13 cellular contexts compared by ENCODE assay signal in the genomic region with DNA sequence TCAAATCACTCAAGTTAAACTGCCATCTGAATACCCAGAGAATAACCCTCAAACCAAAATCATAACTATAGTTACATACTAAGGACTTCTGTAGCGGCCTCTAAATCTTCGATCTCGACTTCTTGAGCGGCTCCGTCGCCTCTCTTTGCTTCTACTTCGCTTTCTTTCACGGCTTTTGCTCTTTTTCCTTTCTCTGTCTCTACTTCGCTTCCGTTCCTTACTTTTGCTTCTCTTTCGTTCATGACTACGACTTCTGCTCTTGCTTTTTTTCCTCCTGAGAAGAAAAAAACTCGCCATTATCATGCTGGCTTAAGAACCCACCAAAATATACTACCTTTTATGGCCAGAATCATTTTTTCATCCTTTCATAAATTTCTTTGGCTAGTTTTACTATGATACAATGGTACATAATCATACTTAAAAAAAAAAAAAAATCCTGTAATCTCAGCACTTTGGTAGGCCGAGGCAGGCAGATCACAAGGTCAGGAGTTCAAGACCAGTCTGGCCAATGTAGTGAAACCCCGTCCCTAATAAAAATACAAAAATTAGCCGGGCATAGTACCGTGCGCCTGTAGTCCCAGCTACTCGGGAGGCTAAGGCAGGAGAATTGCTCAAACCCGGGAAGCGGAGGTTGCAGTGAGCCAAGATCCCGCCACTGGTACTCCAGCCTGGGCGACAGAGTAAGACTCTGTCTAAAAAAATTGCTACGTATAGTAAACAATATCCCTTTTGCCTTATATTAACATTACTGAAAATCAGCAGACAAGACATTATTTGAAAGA. TPM values are rescaled to one million over a fixed set of nuclear protein-coding genes. Genes with fewer than 3 reads are reported as not detected.
DNase-seq lines count a peak whose midpoint lies in the region; ATAC-seq, FAIRE-seq and TF ChIP-seq lines count a peak whose summit lies in the region.
"Had no signal": no experiment of that assay in that cellular context is flagged by ENCODE, and none has a peak within 500 bp of the region (broad histone marks: within the 10 kb centered on the region; RNA-seq: fewer than 3 reads in every experiment).

No MANE protein-coding gene starts in this region.

- no peaks in the 10 kb centered on the region for H3K27me3 ChIP-seq in CD8-positive, alpha-beta T cell (ENCODE audit: insufficient read depth, low read length)

- CTCF ChIA-PET in A549 (lab: Yijun Ruan, JAX), result interaction anchor here (0.6 to 2.7 kb wide), 3 partner anchors 137 to 223 kb away, joined by 3 to 11 read pairs (median 4); partner anchors contain the start of gene SCAND1
- CTCF ChIA-PET in CD8-positive, alpha-beta T cell (lab: Charles Lee), result interaction anchor here (1.6 kb wide), 1 partner anchor 7 kb away, joined by 4 read pairs; no protein-coding TSS in a partner anchor

- H3K4me3 ChIP-seq in A549, result no peak overlapping the region
- no peak overlapping the region for H3K4me3 ChIP-seq in CD8-positive, alpha-beta T cell (ENCODE audit: low read depth, low read length)

- H3K9me3 Mint-ChIP-seq in CD8-positive, alpha-beta T cell, result no peaks in the 10 kb centered on the region
- H3K9me3 Mint-ChIP-seq in activated naive CD8-positive, alpha-beta T cell treated with anti-CD3 and anti-CD28 coated beads for 36 hours, result no peaks in the 10 kb centered on the region
- no peaks in the 10 kb centered on the region for H3K9me3 Mint-ChIP-seq in naive thymus-derived CD8-positive, alpha-beta T cell

- TF ChIP-seq CTCF in A549 (IDR thresholded peaks at IDR 0.05), result no peak
- TF ChIP-seq CTCF in CD8-positive, alpha-beta T cell (IDR thresholded peaks at IDR 0.05), result no peak

- H3K4me3 Mint-ChIP-seq in CD8-positive, alpha-beta T cell, result peak overlapping the region; percentile 65
- H3K4me3 Mint-ChIP-seq in activated naive CD8-positive, alpha-beta T cell treated with anti-CD3 and anti-CD28 coated beads for 36 hours, result peak overlapping the region; percentile 12
- H3K4me3 Mint-ChIP-seq in naive thymus-derived CD8-positive, alpha-beta T cell, result peak overlapping the region; percentile 24 to 74 (median 38)
- H3K4me3 Mint-ChIP-seq: B cell had no signal

- H3K36me3 Mint-ChIP-seq in CD8-positive, alpha-beta T cell, result peaks cover 87% of the 10 kb centered on the region
- peaks cover 38% of the 10 kb centered on the region for H3K36me3 Mint-ChIP-seq in activated naive CD8-positive, alpha-beta T cell treated with anti-CD3 and anti-CD28 coated beads for 36 hours
- peaks cover 10 to 96% (median 35%) of the 10 kb centered on the region in 3 donors for H3K36me3 Mint-ChIP-seq in naive thymus-derived CD8-positive, alpha-beta T cell

- no peaks in the 10 kb centered on the region for H3K27me3 Mint-ChIP-seq in CD8-positive, alpha-beta T cell (ENCODE audit: low read depth)
- H3K27me3 Mint-ChIP-seq in activated naive CD8-positive, alpha-beta T cell treated with anti-CD3 and anti-CD28 coated beads for 36 hours, result peaks cover 3% of the 10 kb centered on the region
- H3K27me3 Mint-ChIP-seq in naive thymus-derived CD8-positive, alpha-beta T cell, result no peaks in the 10 kb centered on the region
- H3K27me3 Mint-ChIP-seq: B cell had no signal

- WGBS in A549 (ENCODE audit: missing lambda C conversion rate), result 89% methylated on average over 24 of the region's 24 CpGs

- H3K4me2 ChIP-seq in A549, result peak overlapping the region; percentile 27; the same call in 2 of the 3 replicates

- POLR2A ChIA-PET in A549 (lab: Yijun Ruan, JAX), result interaction anchor here (0.7 to 4.0 kb wide), 3 partner anchors 10 to 152 kb away, joined by 3 to 38 read pairs (median 11); partner anchors contain the start of gene RBM39
- POLR2A ChIA-PET in CD8-positive, alpha-beta T cell (lab: Charles Lee), result interaction anchor here (2.4 kb wide), 1 partner anchor 10 kb away, joined by 10 read pairs; the partner anchor contains the start of gene RBM39
- POLR2A ChIA-PET in naive thymus-derived CD8-positive, alpha-beta T cell (lab: Charles Lee), result interaction anchor here (1.7 to 1.8 kb wide), 2 partner anchors 10 kb away, joined by 8 read pairs; partner anchors contain the start of gene RBM39

- H3K9me3 ChIP-seq in A549, result no peaks in the 10 kb centered on the region
- H3K9me3 ChIP-seq in CD8-positive, alpha-beta T cell (ENCODE audit: low read length), result no peaks in the 10 kb centered on the region

- H3K27ac ChIP-seq in A549, result no peak overlapping the region
- H3K27ac ChIP-seq in CD8-positive, alpha-beta T cell (ENCODE audit: low read depth, low read length), result no peak overlapping the region

- H3K4me1 Mint-ChIP-seq in CD8-positive, alpha-beta T cell (ENCODE audit: low read depth), result peaks cover 68% of the 10 kb centered on the region
- H3K4me1 Mint-ChIP-seq in activated naive CD8-positive, alpha-beta T cell treated with anti-CD3 and anti-CD28 coated beads for 36 hours, result peaks cover 52% of the 10 kb centered on the region
- H3K4me1 Mint-ChIP-seq in naive thymus-derived CD8-positive, alpha-beta T cell, result peaks cover 15 to 74% (median 59%) of the 10 kb centered on the region in 4 donors

- no peak for TF ChIP-seq RAD21 in A549 (conservative IDR thresholded peaks at IDR 0.05 in 1 of 2, IDR thresholded peaks at IDR 0.05 in 1 of 2)

- DNase-seq in A549 (ENCODE audit: low read depth in 1 of 2, low spot score in 1 of 2), result no peak
- no peak for DNase-seq in CD8-positive, alpha-beta T cell
- DNase-seq in activated naive CD8-positive, alpha-beta T cell treated with anti-CD3 and anti-CD28 coated beads for 36 hours, result no peak
- peak in 1 of 10 donors; percentile 2 for DNase-seq in naive thymus-derived CD8-positive, alpha-beta T cell
- DNase-seq in DMS153 treated with DMSO at 0.1 percent for 48 hours (lab: John Stamatoyannopoulos, UW; ENCODE audit: unreplicated experiment), result no peak
- DNase-seq in NCI-H1105 (lab: John Stamatoyannopoulos, UW), result no peak
- DNase-seq: effector CD4-positive, alpha-beta T cell; NCI-H187; NCI-H510A; SIG-M5 had no signal

- peaks cover 84% of the 10 kb centered on the region for H3K36me3 ChIP-seq in CD8-positive, alpha-beta T cell (ENCODE audit: insufficient read depth, low read length)

- TF ChIP-seq POLR2A in A549 (IDR thresholded peaks at IDR 0.05; ENCODE audit: low read length), result no peak

- no peak for ATAC-seq in A549
- no peak for ATAC-seq in CD8-positive, alpha-beta T cell
- ATAC-seq in naive thymus-derived CD8-positive, alpha-beta T cell, result no peak
- no peak for ATAC-seq in HG03039 (IDR thresholded peaks at IDR 0.05; ENCODE audit: unreplicated experiment)

- no peak overlapping the region for H3K27ac Mint-ChIP-seq in CD8-positive, alpha-beta T cell
- peak overlapping the region; percentile 4 for H3K27ac Mint-ChIP-seq in activated naive CD8-positive, alpha-beta T cell treated with anti-CD3 and anti-CD28 coated beads for 36 hours
- peak overlapping the region in 8 of 10 donors; percentile 8 to 87 (median 62) for H3K27ac Mint-ChIP-seq in naive thymus-derived CD8-positive, alpha-beta T cell
- H3K27ac Mint-ChIP-seq: B cell had no signal

- intact Hi-C loops in CD8-positive, alpha-beta T cell (cut with DNase I, micrococcal nuclease), result loop anchor here in 1 of 2 experiments (2.0 kb wide), 1 partner anchor 21 kb away; no protein-coding TSS in a partner anchor

- peaks cover 59% of the 10 kb centered on the region for H3K4me1 ChIP-seq in A549
- H3K4me1 ChIP-seq in CD8-positive, alpha-beta T cell (ENCODE audit: insufficient read depth, low read length), result peaks cover 73% of the 10 kb centered on the region

- no peak for FAIRE-seq in A549 (lab: Jason Lieb, UNC)
- FAIRE-seq: bronchial epithelial cell had no signal

- no peak for TF ChIP-seq EP300 in A549 (IDR thresholded peaks at IDR 0.05)

RNA-seq across cellular contexts. Expression of gene RBM39, which starts 10.0 kb away (rescaled TPM):
- polyA plus RNA-seq in A549 (2011; rRNA removed), result 127 and 264 TPM in 2 replicates
- polyA plus RNA-seq in A549 (2012; cell fraction: cytosol; rRNA removed), result 38.9 and 39.1 TPM in 2 replicates
- polyA plus RNA-seq in A549 (2012; cell fraction: nucleus; rRNA removed), result 84.4 and 148 TPM in 2 replicates
- 199 to 212 TPM (median 201 TPM) in 3 replicates for polyA plus RNA-seq in A549 (2017; fragmentation: RNase III; extraction: RNeasy Plus Mini Kit Qiagen cat#74134 plus additional on column Dnase treatment)
- 104 and 116 TPM in 2 replicates for polyA minus RNA-seq in A549 (2011; rRNA and poly(A)+ RNA removed)
- total RNA-seq in CD8-positive, alpha-beta T cell, result 1,000 to 10,000 TPM; 1,168 to 1,202 TPM
- 100 to 1,000 TPM; 330 to 349 TPM for total RNA-seq in activated naive CD8-positive, alpha-beta T cell treated with anti-CD3 and anti-CD28 coated beads for 36 hours
- total RNA-seq in naive thymus-derived CD8-positive, alpha-beta T cell, result 100 to 1,000 TPM; 687 to 713 TPM
- polyA plus RNA-seq in naive thymus-derived CD8-positive, alpha-beta T cell, result 100 to 1,000 TPM; 110 to 134 (median 112) TPM

RNA-seq across cellular contexts. Expression of gene ROMO1, which starts 32.8 kb away (rescaled TPM):
- polyA plus RNA-seq in A549 (2011; rRNA removed) (201 and 204 TPM in 2 replicates), A549 (2017; fragmentation: RNase III; extraction: RNeasy Plus Mini Kit Qiagen cat#74134 plus additional on column Dnase treatment) (365 to 430 TPM (median 425 TPM) in 3 replicates)
- polyA plus RNA-seq in A549 (2012; cell fraction: cytosol; rRNA removed), result 974 and 1,231 TPM in 2 replicates
- 655 and 1,009 TPM in 2 replicates for polyA plus RNA-seq in A549 (2012; cell fraction: nucleus; rRNA removed)
- polyA minus RNA-seq in A549 (2011; rRNA and poly(A)+ RNA removed), result 20.8 and 23.3 TPM in 2 replicates
- total RNA-seq in CD8-positive, alpha-beta T cell, result 10 to 100 TPM; 39.2 to 43.8 TPM
- total RNA-seq in activated naive CD8-positive, alpha-beta T cell treated with anti-CD3 and anti-CD28 coated beads for 36 hours, result 100 to 1,000 TPM; 121 to 137 TPM
- total RNA-seq in naive thymus-derived CD8-positive, alpha-beta T cell, result 10 to 100 TPM; 39.7 to 40.3 TPM
- 100 to 1,000 TPM; 305 to 421 (median 381) TPM for polyA plus RNA-seq in naive thymus-derived CD8-positive, alpha-beta T cell

RNA-seq across cellular contexts. Expression of gene NFS1, which starts 32.9 kb away (rescaled TPM):
- polyA plus RNA-seq in A549 (2011; rRNA removed), result 50.5 and 72.0 TPM in 2 replicates
- 69.8 and 103 TPM in 2 replicates for polyA plus RNA-seq in A549 (2012; cell fraction: cytosol; rRNA removed)
- 47.8 and 55.9 TPM in 2 replicates for polyA plus RNA-seq in A549 (2012; cell fraction: nucleus; rRNA removed)
- 39.2 to 44.0 TPM (median 39.5 TPM) in 3 replicates for polyA plus RNA-seq in A549 (2017; fragmentation: RNase III; extraction: RNeasy Plus Mini Kit Qiagen cat#74134 plus additional on column Dnase treatment)
- 29.8 and 35.3 TPM in 2 replicates for polyA minus RNA-seq in A549 (2011; rRNA and poly(A)+ RNA removed)
- 10 to 100 TPM; 10.7 to 13.1 TPM for total RNA-seq in CD8-positive, alpha-beta T cell
- total RNA-seq in activated naive CD8-positive, alpha-beta T cell treated with anti-CD3 and anti-CD28 coated beads for 36 hours, result 10 to 100 TPM; 37.2 to 38.2 TPM
- total RNA-seq in naive thymus-derived CD8-positive, alpha-beta T cell, result 10 to 100 TPM; 24.8 to 25.5 TPM
- polyA plus RNA-seq in naive thymus-derived CD8-positive, alpha-beta T cell, result 10 to 100 TPM in 2 of 3 donors, 1 to 10 TPM in 1; 8.6 to 16.6 (median 14.1) TPM

RNA-seq across cellular contexts. Expression of gene PHF20, which starts 39.8 kb away (rescaled TPM):
- polyA plus RNA-seq in A549 (2011; rRNA removed) (27.9 and 32.8 TPM in 2 replicates), A549 (2017; fragmentation: RNase III; extraction: RNeasy Plus Mini Kit Qiagen cat#74134 plus additional on column Dnase treatment) (23.8 to 24.9 TPM (median 24.0 TPM) in 3 replicates)
- polyA plus RNA-seq in A549 (2012; cell fraction: cytosol; rRNA removed), result 18.6 and 19.1 TPM in 2 replicates
- 19.9 and 33.1 TPM in 2 replicates for polyA plus RNA-seq in A549 (2012; cell fraction: nucleus; rRNA removed)
- 30.8 and 40.1 TPM in 2 replicates for polyA minus RNA-seq in A549 (2011; rRNA and poly(A)+ RNA removed)
- 100 to 1,000 TPM; 101 to 107 TPM for total RNA-seq in CD8-positive, alpha-beta T cell
- 10 to 100 TPM; 50.2 to 50.6 TPM for total RNA-seq in activated naive CD8-positive, alpha-beta T cell treated with anti-CD3 and anti-CD28 coated beads for 36 hours
- total RNA-seq in naive thymus-derived CD8-positive, alpha-beta T cell, result 10 to 100 TPM; 79.0 to 82.8 TPM
- polyA plus RNA-seq in naive thymus-derived CD8-positive, alpha-beta T cell, result 100 to 1,000 TPM; 114 to 135 (median 125) TPM

Comparison
In these comparisons a context has a peak if more than half of its experiments do, and no peak if none do; other contexts are left out.
1. H3K4me3 Mint-ChIP-seq: peak in every context shown above with its lines; median percentile 65 in CD8-positive, alpha-beta T cell; 38 in naive thymus-derived CD8-positive, alpha-beta T cell; 12 in activated naive CD8-positive, alpha-beta T cell treated with anti-CD3 and anti-CD28 coated beads for 36 hours.